In genomic region chr18:8708670-8709069, GRCh38 we compare ENCODE assay signal across 17 cellular contexts. TPM values are rescaled to one million over a fixed set of nuclear protein-coding genes. Genes with fewer than 3 reads are reported as not detected.
DNase-seq lines count a peak whose midpoint lies in the region; ATAC-seq, FAIRE-seq and TF ChIP-seq lines count a peak whose summit lies in the region.
"Had no signal": no experiment of that assay in that cellular context is flagged by ENCODE, and none has a peak within 500 bp of the region (broad histone marks: within the 10 kb centered on the region; RNA-seq: fewer than 3 reads in every experiment).

No MANE protein-coding gene starts in this region.

- H3K27me3 ChIP-seq in ovary (no peaks in the 10 kb centered on the region), heart right ventricle (peaks cover 0 to 46% (median 0%) of the 10 kb centered on the region in 7 donors)

- H3K4me1 ChIP-seq in A549, result peaks cover 47% of the 10 kb centered on the region
- H3K4me1 ChIP-seq in ovary (ENCODE audit: insufficient read depth), result peaks cover 4% of the 10 kb centered on the region
- peaks cover 8 to 29% (median 19%) of the 10 kb centered on the region in 9 donors for H3K4me1 ChIP-seq in heart right ventricle

- no peaks in the 10 kb centered on the region for H3K9me3 Mint-ChIP-seq in HFFc6
- no peaks in the 10 kb centered on the region for H3K9me3 Mint-ChIP-seq in mesothelial cell of epicardium
- H3K9me3 Mint-ChIP-seq: activated naive CD4-positive, alpha-beta T cell treated with anti-CD3 and anti-CD28 coated beads, Interleukin-2, amount 50 U/mL, for 72 hours had no signal

- no peaks in the 10 kb centered on the region for H3K9me3 ChIP-seq in A549
- H3K9me3 ChIP-seq in ovary, result no peaks in the 10 kb centered on the region
- no peaks in the 10 kb centered on the region for H3K9me3 ChIP-seq in heart right ventricle

- TF ChIP-seq POLR2A in A549 (IDR thresholded peaks at IDR 0.05; ENCODE audit: low read length), result no peak
- TF ChIP-seq POLR2A in ovary (IDR thresholded peaks at IDR 0.05), result no peak

- peak overlapping the region; percentile 99 for H3K4me3 Mint-ChIP-seq in HFFc6
- no peak overlapping the region for H3K4me3 Mint-ChIP-seq in mesothelial cell of epicardium
- H3K4me3 Mint-ChIP-seq: activated CD4-positive, alpha-beta T cell treated with anti-CD3 and anti-CD28 coated beads for 36 hours had no signal

- 32% methylated on average over 8 of the region's 9 CpGs for WGBS in A549 (ENCODE audit: missing lambda C conversion rate)
- WGBS in ovary, 3 donors, result 90 to 94% (median 92%) methylated on average over 9 of the region's 9 CpGs
- 92 to 93% methylated on average over 9 of the region's 9 CpGs for WGBS in heart right ventricle, 2 donors

- H3K4me3 ChIP-seq in A549 (peak overlapping the region; percentile 94), ovary (no peak overlapping the region), heart right ventricle (no peak overlapping the region)
- H3K4me3 ChIP-seq: cardiac muscle cell had no signal

- peaks cover 6% of the 10 kb centered on the region; the same call in 1 of the 2 replicates for H3K27me3 Mint-ChIP-seq in HFFc6 (ENCODE audit: insufficient read depth)
- H3K27me3 Mint-ChIP-seq in mesothelial cell of epicardium (ENCODE audit: low read depth), result peaks cover 22% of the 10 kb centered on the region

- ATAC-seq in A549 (no peak), heart right ventricle (no peak)
- ATAC-seq: activated CD4-positive, alpha-beta T cell treated with anti-CD3 and anti-CD28 coated beads for 36 hours; activated naive CD4-positive, alpha-beta T cell treated with anti-CD3 and anti-CD28 coated beads, Interleukin-2, amount 50 U/mL, for 72 hours; left colon had no signal

- peak overlapping the region; percentile 91 to 100 for H3K27ac ChIP-seq in A549
- no peak overlapping the region for H3K27ac ChIP-seq in ovary
- no peak overlapping the region for H3K27ac ChIP-seq in heart right ventricle
- H3K27ac ChIP-seq: cardiac muscle cell had no signal

- H3K27ac Mint-ChIP-seq in HFFc6, result no peak overlapping the region
- peak overlapping the region; percentile 30 for H3K27ac Mint-ChIP-seq in mesothelial cell of epicardium
- H3K27ac Mint-ChIP-seq: activated CD4-positive, alpha-beta T cell treated with anti-CD3 and anti-CD28 coated beads for 36 hours; activated naive CD4-positive, alpha-beta T cell treated with anti-CD3 and anti-CD28 coated beads, Interleukin-2, amount 50 U/mL, for 72 hours had no signal

- CTCF ChIA-PET in A549 (lab: Yijun Ruan, JAX), result interaction anchor here (0.9 to 2.0 kb wide), 5 partner anchors 12 to 273 kb away, joined by 3 to 5 read pairs (median 3); no protein-coding TSS in a partner anchor

- H3K36me3 Mint-ChIP-seq in HFFc6 (ENCODE audit: low read depth), result peaks cover 35% of the 10 kb centered on the region
- H3K36me3 Mint-ChIP-seq in mesothelial cell of epicardium, result peaks cover 3% of the 10 kb centered on the region

- TF ChIP-seq CTCF in A549 (IDR thresholded peaks at IDR 0.05), result no peak
- no peak for TF ChIP-seq CTCF in HFFc6 (IDR thresholded peaks at IDR 0.05)
- no peak for TF ChIP-seq CTCF in mesothelial cell of epicardium (IDR thresholded peaks at IDR 0.05; ENCODE audit: unreplicated experiment)
- TF ChIP-seq CTCF in D721Med (IDR thresholded peaks at IDR 0.05; ENCODE audit: insufficient read depth, missing control alignments), result no peak
- no peak for TF ChIP-seq CTCF in ovary (IDR thresholded peaks at IDR 0.05)
- no peak for TF ChIP-seq CTCF in heart right ventricle (IDR thresholded peaks at IDR 0.05)

- TF ChIP-seq EP300 in A549 (IDR thresholded peaks at IDR 0.05) (no peak), ovary (IDR thresholded peaks at IDR 0.05) (no peak)

- FAIRE-seq in A549 (lab: Jason Lieb, UNC) (no peak), D721Med (lab: Jason Lieb, UNC) (no peak)
- FAIRE-seq: GM19239 had no signal

- intact Hi-C loops in ovary (cut with DNase I) (loop anchor here in 1 of 4 donors (10.0 kb wide), 1 partner anchor 46 kb away; no protein-coding TSS in a partner anchor), heart right ventricle (cut with DNase I) (no loop called here)

- peaks cover 50% of the 10 kb centered on the region for H3K4me1 Mint-ChIP-seq in HFFc6 (ENCODE audit: low read depth)
- peaks cover 18% of the 10 kb centered on the region for H3K4me1 Mint-ChIP-seq in mesothelial cell of epicardium

- no peak for DNase-seq in A549 (ENCODE audit: low read depth in 1 of 2, low spot score in 1 of 2)
- no peak for DNase-seq in HFFc6
- DNase-seq in cerebellar cortex (ENCODE audit: low spot score), result peak; percentile 55
- DNase-seq in mesothelial cell of epicardium (ENCODE audit: low spot score in 2 of 2, unreplicated experiment in 2 of 2), result no peak
- no peak for DNase-seq in stimulated activated CD4-positive, alpha-beta T cell treated with anti-CD3 and anti-CD28 coated beads, Interleukin-1b, Interleukin-23, amount 100 ng/mL, for 48 hours
- DNase-seq in D721Med (ENCODE audit: insufficient read length, low spot score), result no peak
- no peak for DNase-seq in ovary
- no peak for DNase-seq in heart right ventricle
- DNase-seq: ACHN; activated CD4-positive, alpha-beta T cell treated with anti-CD3 and anti-CD28 coated beads for 36 hours; left colon; NCI-H187 treated with DMSO at 0.1 percent for 48 hours; Right ventricle myocardium superior; substantia nigra had no signal

- no peak for TF ChIP-seq RAD21 in A549 (conservative IDR thresholded peaks at IDR 0.05 in 1 of 2, IDR thresholded peaks at IDR 0.05 in 1 of 2)

- H3K4me2 ChIP-seq in A549, result peak overlapping the region; percentile 95

- POLR2A ChIA-PET in A549 (lab: Yijun Ruan, JAX), result no interaction called here

- H3K36me3 ChIP-seq in ovary, result no peaks in the 10 kb centered on the region
- H3K36me3 ChIP-seq in heart right ventricle, result no peaks in the 10 kb centered on the region
- H3K36me3 ChIP-seq: cardiac muscle cell had no signal

TF ChIP-seq in A549, 52 proteins besides CTCF, POLR2A, EP300 and RAD21:
- TF ChIP-seq, protein P1, sequence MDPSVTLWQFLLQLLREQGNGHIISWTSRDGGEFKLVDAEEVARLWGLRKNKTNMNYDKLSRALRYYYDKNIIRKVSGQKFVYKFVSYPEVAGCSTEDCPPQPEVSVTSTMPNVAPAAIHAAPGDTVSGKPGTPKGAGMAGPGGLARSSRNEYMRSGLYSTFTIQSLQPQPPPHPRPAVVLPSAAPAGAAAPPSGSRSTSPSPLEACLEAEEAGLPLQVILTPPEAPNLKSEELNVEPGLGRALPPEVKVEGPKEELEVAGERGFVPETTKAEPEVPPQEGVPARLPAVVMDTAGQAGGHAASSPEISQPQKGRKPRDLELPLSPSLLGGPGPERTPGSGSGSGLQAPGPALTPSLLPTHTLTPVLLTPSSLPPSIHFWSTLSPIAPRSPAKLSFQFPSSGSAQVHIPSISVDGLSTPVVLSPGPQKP (IDR thresholded peaks at IDR 0.05; ENCODE audit: low read depth, low read length), result no peak
- no peak for TF ChIP-seq NR3C1 (IDR thresholded peaks at IDR 0.05)
- TF ChIP-seq RNF2 (IDR thresholded peaks at IDR 0.05; ENCODE audit: borderline replicate concordance, low read depth), result no peak

RNA-seq across cellular contexts. Expression of gene MTCL1, which starts 3.3 kb away (rescaled TPM):
- 43.6 and 44.4 TPM in 2 replicates for polyA plus RNA-seq in A549 (2011; rRNA removed)
- 37.2 and 44.0 TPM in 2 replicates for polyA plus RNA-seq in A549 (2012; cell fraction: cytosol; rRNA removed)
- polyA plus RNA-seq in A549 (2012; cell fraction: nucleus; rRNA removed), result 153 and 157 TPM in 2 replicates
- 48.6 to 56.0 TPM (median 49.6 TPM) in 3 replicates for polyA plus RNA-seq in A549 (2017; fragmentation: RNase III; extraction: RNeasy Plus Mini Kit Qiagen cat#74134 plus additional on column Dnase treatment)
- polyA minus RNA-seq in A549 (2011; rRNA and poly(A)+ RNA removed), result 66.2 and 67.8 TPM in 2 replicates
- 10 to 100 TPM; 47.2 to 59.7 (median 55.3) TPM for total RNA-seq in HFFc6 (2021; fragmentation: NEBNext Ultra II Directional; extraction: Animal tissue kit (Norgen Biotek cat#: 25700))
- 24.0 to 26.2 TPM (median 24.7 TPM) in 3 replicates for total RNA-seq in mesothelial cell of epicardium
- 1 to 10 TPM; 4.5 to 9.6 (median 7.3) TPM for total RNA-seq in ovary
- 1 to 10 TPM; 2.2 to 6.5 TPM for polyA plus RNA-seq in ovary
- 10 to 100 TPM in 4 of 10 donors, 1 to 10 TPM in 6; 3.3 to 17.2 (median 8.8) TPM for total RNA-seq in heart right ventricle
- 1 to 10 TPM; 1.9 to 9.6 TPM for polyA plus RNA-seq in heart right ventricle

Comparison
In these comparisons a context has a peak if more than half of its experiments do, and no peak if none do; other contexts are left out.
1. H3K27ac ChIP-seq: peak in A549 (2 of 2); none in ovary (0 of 2) and heart right ventricle (0 of 10).